Comparison of ENCODE assay signal across 19 cellular contexts in the genomic region with DNA sequence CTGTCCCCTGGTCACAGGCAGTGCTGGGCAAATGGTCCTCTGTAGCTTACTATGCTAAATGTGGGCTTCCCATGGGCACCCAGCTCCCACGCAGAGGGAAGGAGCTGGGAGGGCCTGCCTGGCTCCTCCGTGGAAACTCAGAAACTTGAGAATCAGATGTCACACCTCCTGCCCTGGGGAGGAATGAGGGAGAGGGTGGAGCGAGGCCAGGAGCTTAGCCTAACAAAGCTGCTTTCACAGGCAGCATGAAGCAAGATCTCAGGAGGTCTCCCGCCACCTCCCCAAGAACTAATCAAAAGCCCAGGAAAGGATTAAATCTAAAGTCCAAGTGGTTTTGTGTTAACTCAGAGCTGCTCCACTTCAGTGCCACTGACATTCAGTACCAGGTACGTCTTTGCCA. TPM values are rescaled to one million over a fixed set of nuclear protein-coding genes. Genes with fewer than 3 reads are reported as not detected.
"Had no signal": no experiment of that assay in that cellular context is flagged by ENCODE, and none has a peak within 500 bp of the region (broad histone marks: within the 10 kb centered on the region; RNA-seq: fewer than 3 reads in every experiment).

No MANE protein-coding gene starts in this region.

- H3K36me3 ChIP-seq: brain microvascular endothelial cell had no signal

- DNase-seq: activated B cell treated with CpG ODN at 0.5 μM for 24 hours; activated CD4-positive, alpha-beta T cell treated with anti-CD3 and anti-CD28 coated beads, Interleukin-2, amount 10 ng/mL, durations not matched to agents 24 days and 14 days; activated naive CD4-positive, alpha-beta T cell treated with anti-CD3 and anti-CD28 coated beads, Interleukin-2, amount 50 U/mL, for 16 hours; activated T-cell treated with anti-CD3 and anti-CD28 coated beads for 4 hours; amniotic stem cell; brain microvascular endothelial cell; glutamatergic neuron; immature natural killer cell; left colon; natural killer cell; nucleus accumbens; stimulated activated CD4-positive, alpha-beta T cell treated with anti-CD3 and anti-CD28 coated beads, Interleukin-2, amount 100 ng/mL, for 48 hours; stimulated activated naive CD4-positive, alpha-beta T cell treated with Interleukin-2 at 50 U/mL for 16 hours had no signal

- H3K36me3 Mint-ChIP-seq: immature natural killer cell, natural killer cell had no signal

- H3K4me1 Mint-ChIP-seq: activated B cell treated with CpG ODN at 0.5 μM for 24 hours, immature natural killer cell, natural killer cell had no signal

- H3K4me3 Mint-ChIP-seq: activated B cell treated with CpG ODN at 0.5 μM for 24 hours; activated CD4-positive, alpha-beta T cell treated with anti-CD3 and anti-CD28 coated beads, Interleukin-2, amount 10 ng/mL, durations not matched to agents 24 days and 14 days; dendritic cell treated with granulocyte-macrophage colony-stimulating factor and Interleukin-4, amounts not matched to agents 40 ng/mL and 50 ng/mL, for 4 days; immature natural killer cell; natural killer cell; T-helper 1 cell treated with Interleukin-12 subunit alpha and Interleukin-12 subunit beta and Interleukin-4 antibody, amounts not matched to agents 30 μg/mL and 1 μg/mL, for 36 hours had no signal

- ATAC-seq: activated T-helper 17 cell treated with anti-CD3 and anti-CD28 coated beads, Interleukin-2, amount 50 U/mL, for 72 hours; left colon; natural killer cell had no signal

- H3K9me3 Mint-ChIP-seq: activated B cell treated with CpG ODN at 0.5 μM for 24 hours; activated CD4-positive, alpha-beta T cell treated with anti-CD3 and anti-CD28 coated beads, Interleukin-2, amount 10 ng/mL, durations not matched to agents 24 days and 14 days; activated T-helper 17 cell treated with anti-CD3 and anti-CD28 coated beads, Interleukin-2, amount 50 U/mL, for 72 hours; dendritic cell treated with granulocyte-macrophage colony-stimulating factor and Interleukin-4, amounts not matched to agents 40 ng/mL and 50 ng/mL, for 4 days; immature natural killer cell; natural killer cell; T-helper 1 cell treated with Interleukin-12 subunit alpha and Interleukin-12 subunit beta and Interleukin-4 antibody, amounts not matched to agents 30 μg/mL and 1 μg/mL, for 36 hours had no signal

- H3K27ac Mint-ChIP-seq: activated B cell treated with CpG ODN at 0.5 μM for 24 hours; dendritic cell treated with granulocyte-macrophage colony-stimulating factor and Interleukin-4, amounts not matched to agents 40 ng/mL and 50 ng/mL, for 4 days; immature natural killer cell; natural killer cell; progenitor cell of endocrine pancreas; T-helper 1 cell treated with Interleukin-12 subunit alpha and Interleukin-12 subunit beta and Interleukin-4 antibody, amounts not matched to agents 30 μg/mL and 1 μg/mL, for 36 hours had no signal

- H3K27ac ChIP-seq: brain microvascular endothelial cell had no signal

RNA-seq across cellular contexts. Expression of a gene that starts 38.0 kb away (rescaled TPM):
- total RNA-seq: activated B cell treated with CpG ODN at 0.5 μM for 24 hours; activated CD8-positive, alpha-beta memory T cell treated with anti-CD3 and anti-CD28 coated beads for 36 hours; natural killer cell; temporal lobe had no signal
- polyA plus RNA-seq: immature natural killer cell had no signal
